In genomic region chr4:66187175-66187720, GRCh38 we compare ENCODE assay signal across 19 cellular contexts.
A peak's percentile ranks its signal among the peaks of the same experiment; 100 is the strongest.
DNase-seq lines count a peak whose midpoint lies in the region; ATAC-seq, FAIRE-seq and TF ChIP-seq lines count a peak whose summit lies in the region.
"Had no signal": no experiment of that assay in that cellular context is flagged by ENCODE, and none has a peak within 500 bp of the region (broad histone marks: within the 10 kb centered on the region; RNA-seq: fewer than 3 reads in every experiment).

No MANE protein-coding gene starts in this region.

- TF ChIP-seq POLR2A in GM12892 (IDR thresholded peaks at IDR 0.05; ENCODE audit: low read depth, low read length) (no peak), transverse colon (IDR thresholded peaks at IDR 0.05) (no peak)

- no peaks in the 10 kb centered on the region for H3K27me3 Mint-ChIP-seq in natural killer cell treated with Interleukin-12 subunit alpha and Interleukin-12 subunit beta and Interleukin-15 and Interleukin-18, amount 100 ng/mL, for 72 hours

- H2BK120ac ChIP-seq in trophoblast cell (ENCODE audit: insufficient read depth, low read length, poor library complexity): no peak overlapping the region

- no peak overlapping the region for H3K14ac ChIP-seq in trophoblast cell (ENCODE audit: low read length)

- H4K91ac ChIP-seq in trophoblast cell (ENCODE audit: low read depth, low read length): no peak overlapping the region

- WGBS in trophoblast cell (ENCODE audit: extremely low coverage, insufficient coverage, insufficient read length): no CpG with 5 or more reads among the region's 3 CpGs
- WGBS in transverse colon (ENCODE audit: low coverage in 1 of 2), 2 donors: 68% methylated on average over 3 of the region's 3 CpGs; no CpG with 5 or more reads in 1 of the 2 donors

- no peak overlapping the region for H3K18ac ChIP-seq in trophoblast cell (ENCODE audit: low read length)

- H3K9ac ChIP-seq in trophoblast cell (ENCODE audit: low read length): no peak overlapping the region
- H3K9ac ChIP-seq: BLaER1 had no signal

- H3K27ac ChIP-seq in trophoblast cell (ENCODE audit: low read depth, low read length) (no peak overlapping the region), transverse colon (no peak overlapping the region)
- H3K27ac ChIP-seq: BLaER1, Peyer's patch had no signal

- H3K36me3 ChIP-seq in trophoblast cell (ENCODE audit: control insufficient read depth in 1 of 2, insufficient read depth in 2 of 2, low read length in 2 of 2) (no peaks in the 10 kb centered on the region), transverse colon (no peaks in the 10 kb centered on the region)
- H3K36me3 ChIP-seq: BLaER1, HAP-1, MG63, Peyer's patch had no signal

- no peak for FAIRE-seq in GM12892 (lab: Jason Lieb, UNC)
- FAIRE-seq: D721Med had no signal

- H2AFZ ChIP-seq in trophoblast cell (ENCODE audit: insufficient read depth, low read length, poor library complexity): no peak overlapping the region

- no peak overlapping the region for H3K4ac ChIP-seq in trophoblast cell (ENCODE audit: low read depth, low read length)

- H3K79me2 ChIP-seq in trophoblast cell (ENCODE audit: control insufficient read depth, insufficient read depth, low read length, poor library complexity): no peaks in the 10 kb centered on the region

- H3K4me1 ChIP-seq in trophoblast cell (ENCODE audit: control insufficient read depth in 1 of 2, insufficient read depth in 2 of 2, low read length in 2 of 2): no peaks in the 10 kb centered on the region
- no peaks in the 10 kb centered on the region for H3K4me1 ChIP-seq in transverse colon
- H3K4me1 ChIP-seq: BLaER1, HAP-1, Peyer's patch had no signal

- in situ Hi-C loops in transverse colon (cut with MboI; ENCODE audit: low pct_ligation_motif_present in 1 of 4, low pct_unique_long_range_greater_than_20kb in 1 of 4, low sequenced_read_pairs in 3 of 4): no loop called here

- no peak overlapping the region for H2AK5ac ChIP-seq in trophoblast cell (ENCODE audit: low read length)

- H3K9me3 ChIP-seq in trophoblast cell (ENCODE audit: insufficient read depth, low read depth, low read length) (peaks cover 1% of the 10 kb centered on the region), transverse colon (no peaks in the 10 kb centered on the region)
- H3K9me3 ChIP-seq: BLaER1, HAP-1, MG63, Peyer's patch had no signal

- ATAC-seq in natural killer cell treated with Interleukin-12 subunit alpha and Interleukin-12 subunit beta and Interleukin-15 and Interleukin-18, amount 100 ng/mL, for 72 hours: no peak
- ATAC-seq: CD8-positive, alpha-beta T cell; SK-N-SH treated with all-trans-retinoic acid at 6 μM for 48 hours had no signal

- H4K12ac ChIP-seq in trophoblast cell (ENCODE audit: low read depth, low read length): no peak overlapping the region

- TF ChIP-seq EP300 in transverse colon (IDR thresholded peaks at IDR 0.05; ENCODE audit: low read depth): no peak

- H4K8ac ChIP-seq in trophoblast cell (ENCODE audit: low read depth, low read length): no peak overlapping the region

- H2BK12ac ChIP-seq in trophoblast cell (ENCODE audit: low read length): no peak overlapping the region

- H3K27ac Mint-ChIP-seq in natural killer cell treated with Interleukin-12 subunit alpha and Interleukin-12 subunit beta and Interleukin-15 and Interleukin-18, amount 100 ng/mL, for 72 hours: no peak overlapping the region
- H3K27ac Mint-ChIP-seq: CD8-positive, alpha-beta T cell had no signal

- H2BK5ac ChIP-seq in trophoblast cell (ENCODE audit: low read depth, low read length, poor library complexity): no peak overlapping the region

- TF ChIP-seq CTCF in transverse colon (IDR thresholded peaks at IDR 0.05): no peak

- intact Hi-C loops in transverse colon (cut with DNase I; ENCODE audit: low total_unique reads): loop anchor here (5.0 kb wide), 1 partner anchor 1715 kb away; no protein-coding TSS in a partner anchor

- H3K4me2 ChIP-seq in trophoblast cell (ENCODE audit: low read length): no peak overlapping the region
- H3K4me2 ChIP-seq: BLaER1 had no signal

- peak overlapping the region; percentile 27 for H3K4me3 ChIP-seq in trophoblast cell (ENCODE audit: low read depth, low read length)
- no peak overlapping the region for H3K4me3 ChIP-seq in transverse colon
- H3K4me3 ChIP-seq: BLaER1, HAP-1, MG63, Peyer's patch had no signal

- peaks cover 7% of the 10 kb centered on the region for H3K9me3 Mint-ChIP-seq in natural killer cell treated with Interleukin-12 subunit alpha and Interleukin-12 subunit beta and Interleukin-15 and Interleukin-18, amount 100 ng/mL, for 72 hours

- no peaks in the 10 kb centered on the region for H3K4me1 Mint-ChIP-seq in natural killer cell treated with Interleukin-12 subunit alpha and Interleukin-12 subunit beta and Interleukin-15 and Interleukin-18, amount 100 ng/mL, for 72 hours (ENCODE audit: low read depth in 2 of 2)

- DNase-seq in DMS153 (lab: John Stamatoyannopoulos, UW): peak; percentile 3
- DNase-seq in DMS153 treated with DMSO at 0.1 percent for 48 hours (lab: John Stamatoyannopoulos, UW; ENCODE audit: unreplicated experiment): no peak
- DNase-seq in NCI-H1105 (lab: John Stamatoyannopoulos, UW): peak; percentile 9
- DNase-seq in RPMI8226: peak; percentile 72
- no peak for DNase-seq in trophoblast cell
- no peak for DNase-seq in GM12892 (ENCODE audit: insufficient read length)
- DNase-seq in natural killer cell treated with Interleukin-12 subunit alpha and Interleukin-12 subunit beta and Interleukin-15 and Interleukin-18, amount 100 ng/mL, for 72 hours (ENCODE audit: low spot score): no peak
- DNase-seq in transverse colon: no peak
- DNase-seq: 8988T; CD8-positive, alpha-beta T cell; Karpas-422; MG63; NCI-H187 treated with DMSO at 0.1 percent for 48 hours; Peyer's patch; Right ventricle myocardium superior had no signal

- no peaks in the 10 kb centered on the region for H3K27me3 ChIP-seq in trophoblast cell (ENCODE audit: insufficient read depth, low read length)
- no peaks in the 10 kb centered on the region for H3K27me3 ChIP-seq in transverse colon
- H3K27me3 ChIP-seq: BLaER1, MG63, Peyer's patch had no signal

- no peaks in the 10 kb centered on the region for H3K79me1 ChIP-seq in trophoblast cell (ENCODE audit: low read length)

- peaks cover 5% of the 10 kb centered on the region for H3K36me3 Mint-ChIP-seq in natural killer cell treated with Interleukin-12 subunit alpha and Interleukin-12 subunit beta and Interleukin-15 and Interleukin-18, amount 100 ng/mL, for 72 hours
- H3K36me3 Mint-ChIP-seq: CD8-positive, alpha-beta T cell had no signal

- no peak overlapping the region for H3K23ac ChIP-seq in trophoblast cell (ENCODE audit: low read length)

- no peak overlapping the region for H3K4me3 Mint-ChIP-seq in natural killer cell treated with Interleukin-12 subunit alpha and Interleukin-12 subunit beta and Interleukin-15 and Interleukin-18, amount 100 ng/mL, for 72 hours
- H3K4me3 Mint-ChIP-seq: CD8-positive, alpha-beta T cell had no signal

Comparison
In these comparisons a context has a peak if more than half of its experiments do, and no peak if none do; other contexts are left out.
1. DNase-seq: peak in DMS153 (single experiment), NCI-H1105 (single experiment) and RPMI8226 (single experiment); none in DMS153 treated with DMSO at 0.1 percent for 48 hours (single experiment), trophoblast cell (0 of 2), GM12892 (single experiment), natural killer cell treated with Interleukin-12 subunit alpha and Interleukin-12 subunit beta and Interleukin-15 and Interleukin-18, amount 100 ng/mL, for 72 hours (single experiment) and transverse colon (single experiment).